1 cellular context compared by ENCODE assay signal in genomic region chr6:56751604-56752003, GRCh38.
TF ChIP-seq lines count a peak whose summit lies in the region.

No MANE protein-coding gene starts in this region.

TF ChIP-seq in HCT116, 20 proteins besides CTCF, POLR2A, EP300 and RAD21 (continued from another document):
- TF ChIP-seq ZBTB33 (IDR thresholded peaks at IDR 0.05; ENCODE audit: extremely low read depth, insufficient replicate concordance, low read length) = no peak
- no peak for TF ChIP-seq ZNF274 (IDR thresholded peaks at IDR 0.05; ENCODE audit: low read depth, low read length)
